Comparison of ENCODE assay signal across 13 cellular contexts in genomic region chr3:37291275-37291700, GRCh38. TPM values are rescaled to one million over a fixed set of nuclear protein-coding genes. Genes with fewer than 3 reads are reported as not detected.
DNase-seq lines count a peak whose midpoint lies in the region; ATAC-seq, FAIRE-seq and TF ChIP-seq lines count a peak whose summit lies in the region.
"Had no signal": no experiment of that assay in that cellular context is flagged by ENCODE, and none has a peak within 500 bp of the region (broad histone marks: within the 10 kb centered on the region; RNA-seq: fewer than 3 reads in every experiment).

No MANE protein-coding gene starts in this region.

- H3F3A ChIP-seq in SK-N-SH (replicated peaks; ENCODE audit: insufficient read depth), result peaks cover 36% of the 10 kb centered on the region

- TF ChIP-seq EP300 in SK-N-SH (IDR thresholded peaks at IDR 0.05; ENCODE audit: borderline replicate concordance in 1 of 2, low read depth in 1 of 2, low read length in 1 of 2), result no peak

- peak; percentile 18 for DNase-seq in H54 (ENCODE audit: insufficient read length, low spot score)
- DNase-seq in SK-N-SH, result no peak
- peak; percentile 90 for DNase-seq in fibroblast of peridontal ligament (ENCODE audit: extremely low read depth)
- no peak for DNase-seq in gastrocnemius medialis
- DNase-seq in activated CD4-positive, alpha-beta T cell treated with anti-CD3 and anti-CD28 coated beads, Interleukin-2, amount 50 U/mL, for 4 hours, result no peak
- no peak for DNase-seq in cortex of kidney (lab: John Stamatoyannopoulos, UW)
- DNase-seq in KBM-7, result no peak
- DNase-seq: activated B cell treated with CpG ODN at 0.5 μM for 24 hours; activated gamma-delta T cell; effector CD4-positive, alpha-beta T cell; NCI-H1930; tibial artery had no signal

- TF ChIP-seq POLR2A in H54 (IDR thresholded peaks at IDR 0.05; ENCODE audit: low read depth, low read length) (no peak), gastrocnemius medialis (IDR thresholded peaks at IDR 0.05) (no peak)

- no peaks in the 10 kb centered on the region for H3K9me3 Mint-ChIP-seq in stimulated activated memory B cell treated with anti-CD40 and anti-IgM and Interleukin-4, amounts not matched to agents 10 μg/mL and 1 μg/mL and 100 μg/mL, for 72 hours
- H3K9me3 Mint-ChIP-seq: activated B cell treated with CpG ODN at 0.5 μM for 24 hours had no signal

- POLR2A ChIA-PET in SK-N-SH (lab: Yijun Ruan, JAX), result no interaction called here

- peak; percentile 91 for FAIRE-seq in H54 (lab: Jason Lieb, UNC)

- H3K9ac ChIP-seq in SK-N-SH, result peak overlapping the region; percentile 48; the same call in 1 of the 2 replicates

- H3K4me3 Mint-ChIP-seq in stimulated activated memory B cell treated with anti-CD40 and anti-IgM and Interleukin-4, amounts not matched to agents 10 μg/mL and 1 μg/mL and 100 μg/mL, for 72 hours, result no peak overlapping the region
- H3K4me3 Mint-ChIP-seq: activated B cell treated with CpG ODN at 0.5 μM for 24 hours had no signal

- CTCF ChIA-PET in SK-N-SH (lab: Yijun Ruan, JAX), result no interaction called here

- in situ Hi-C loops in gastrocnemius medialis (cut with MboI; ENCODE audit: low sequenced_read_pairs in 4 of 4) (no loop called here), KBM-7 (cut with MboI; ENCODE audit: low pct_unique_long_range_greater_than_20kb, low sequenced_read_pairs) (no loop called here)

- peak; percentile 47 to 69 for ATAC-seq in gastrocnemius medialis
- ATAC-seq in stimulated activated memory B cell treated with anti-CD40 and anti-IgM and Interleukin-4, amounts not matched to agents 10 μg/mL and 1 μg/mL and 100 μg/mL, for 72 hours, result no peak

- peaks cover 0 to 41% of the 10 kb centered on the region in 2 experiments; a peak in 3 of 4 replicates for H3K4me1 ChIP-seq in SK-N-SH (ENCODE audit: control insufficient read depth in 1 of 2, insufficient read depth in 2 of 2, low read depth in 1 of 2, low read length in 1 of 2)
- peaks cover 0 to 9% of the 10 kb centered on the region in 2 donors for H3K4me1 ChIP-seq in gastrocnemius medialis
- H3K4me1 ChIP-seq: tibial artery had no signal

- H3K9me3 ChIP-seq in SK-N-SH, result no peaks in the 10 kb centered on the region
- no peaks in the 10 kb centered on the region for H3K9me3 ChIP-seq in gastrocnemius medialis
- H3K9me3 ChIP-seq: tibial artery had no signal

- H3K27ac Mint-ChIP-seq in stimulated activated memory B cell treated with anti-CD40 and anti-IgM and Interleukin-4, amounts not matched to agents 10 μg/mL and 1 μg/mL and 100 μg/mL, for 72 hours, result no peak overlapping the region
- H3K27ac Mint-ChIP-seq: activated B cell treated with CpG ODN at 0.5 μM for 24 hours had no signal

- no peak overlapping the region for H2AFZ ChIP-seq in SK-N-SH (ENCODE audit: low read depth)

- H3K27ac ChIP-seq in SK-N-SH (ENCODE audit: low read depth in 2 of 2, low read length in 1 of 2) (peak overlapping the region; percentile 17 to 87; a peak in 3 of 4 replicates), gastrocnemius medialis (peak overlapping the region in 2 of 4 donors; percentile 4 to 44)
- H3K27ac ChIP-seq: tibial artery had no signal

- H3K4me1 Mint-ChIP-seq in stimulated activated memory B cell treated with anti-CD40 and anti-IgM and Interleukin-4, amounts not matched to agents 10 μg/mL and 1 μg/mL and 100 μg/mL, for 72 hours, result peaks cover 7% of the 10 kb centered on the region
- H3K4me1 Mint-ChIP-seq: activated B cell treated with CpG ODN at 0.5 μM for 24 hours had no signal

- H3K36me3 ChIP-seq in SK-N-SH (replicated peaks in 1 of 2; ENCODE audit: control insufficient read depth in 1 of 2, insufficient read depth in 2 of 2, low read length in 1 of 2), result peaks cover 26 to 40% of the 10 kb centered on the region in 2 experiments
- peaks cover 0 to 53% of the 10 kb centered on the region in 2 donors for H3K36me3 ChIP-seq in gastrocnemius medialis

- H3K4me2 ChIP-seq in SK-N-SH, result peak overlapping the region; percentile 40; the same call in 1 of the 2 replicates

- WGBS in SK-N-SH (ENCODE audit: low lambda C conversion rate), result 3% methylated on average over 1 of the region's 1 CpG

- H3K36me3 Mint-ChIP-seq in stimulated activated memory B cell treated with anti-CD40 and anti-IgM and Interleukin-4, amounts not matched to agents 10 μg/mL and 1 μg/mL and 100 μg/mL, for 72 hours, result peaks cover 60% of the 10 kb centered on the region

- TF ChIP-seq CTCF in SK-N-SH (IDR thresholded peaks at IDR 0.05), result no peak
- TF ChIP-seq CTCF in gastrocnemius medialis (IDR thresholded peaks at IDR 0.05 in 4 of 5, conservative IDR thresholded peaks at IDR 0.05 in 1 of 5), result no peak

- H3K4me3 ChIP-seq in SK-N-SH (ENCODE audit: low read depth in 2 of 2, low read length in 1 of 2), result no peak overlapping the region
- no peak overlapping the region for H3K4me3 ChIP-seq in gastrocnemius medialis
- H3K4me3 ChIP-seq: tibial artery had no signal

- H4K20me1 ChIP-seq in SK-N-SH (ENCODE audit: insufficient read depth), result no peaks in the 10 kb centered on the region

- no peaks in the 10 kb centered on the region for H3K27me3 ChIP-seq in SK-N-SH (ENCODE audit: insufficient read depth)
- H3K27me3 ChIP-seq in gastrocnemius medialis, result no peaks in the 10 kb centered on the region
- H3K27me3 ChIP-seq: tibial artery had no signal

- no peaks in the 10 kb centered on the region for H3K27me3 Mint-ChIP-seq in stimulated activated memory B cell treated with anti-CD40 and anti-IgM and Interleukin-4, amounts not matched to agents 10 μg/mL and 1 μg/mL and 100 μg/mL, for 72 hours
- H3K27me3 Mint-ChIP-seq: activated B cell treated with CpG ODN at 0.5 μM for 24 hours had no signal

- no peaks in the 10 kb centered on the region for H3K9me2 ChIP-seq in SK-N-SH

- intact Hi-C loops in gastrocnemius medialis (cut with DNase I; ENCODE audit: low total_unique reads), result no loop called here

- peaks cover 11% of the 10 kb centered on the region; the same call in 1 of the 2 replicates for H3K79me2 ChIP-seq in SK-N-SH (ENCODE audit: insufficient read depth)

- TF ChIP-seq RAD21 in SK-N-SH (IDR thresholded peaks at IDR 0.05; ENCODE audit: low read length), result no peak

TF ChIP-seq in SK-N-SH, 30 proteins besides CTCF, POLR2A, EP300 and RAD21:
- TF ChIP-seq MAX (IDR thresholded peaks at IDR 0.05; ENCODE audit: low read depth), result peak; percentile 66
- TF ChIP-seq FOSL2 (IDR thresholded peaks at IDR 0.05; ENCODE audit: borderline replicate concordance, low read depth), result peak; percentile 70; the same call in 1 of the 2 replicates
- no peak for TF ChIP-seq RCOR1 (IDR thresholded peaks at IDR 0.05; ENCODE audit: low read length)
- peak; percentile 66 for TF ChIP-seq USF1 (IDR thresholded peaks at IDR 0.05; ENCODE audit: borderline replicate concordance, low read depth)
- peak; percentile 17; the same call in 1 of the 2 replicates for TF ChIP-seq FOXM1 (IDR thresholded peaks at IDR 0.05; ENCODE audit: low read depth)
- no peak for TF ChIP-seq USF2 (IDR thresholded peaks at IDR 0.05; ENCODE audit: borderline replicate concordance, low read depth, low read length)
- TF ChIP-seq NFIC (IDR thresholded peaks at IDR 0.05; ENCODE audit: borderline replicate concordance), result peak; percentile 34; the same call in 1 of the 2 replicates
- TF ChIP-seq JUND (IDR thresholded peaks at IDR 0.05), result peak; percentile 45
- no peak for TF ChIP-seq PBX3 (IDR thresholded peaks at IDR 0.05)
- TF ChIP-seq TCF12 (IDR thresholded peaks at IDR 0.05), result peak; percentile 59

RNA-seq across cellular contexts. Expression of gene GOLGA4, which starts 48.2 kb away (rescaled TPM):
- polyA plus RNA-seq in SK-N-SH (2012; rRNA removed), result 5.4 and 6.8 TPM in 2 replicates
- polyA plus RNA-seq in SK-N-SH (2012; cell fraction: cytosol; rRNA removed), result 8.6 and 13.1 TPM in 2 replicates
- 4.0 and 7.2 TPM in 2 replicates for polyA plus RNA-seq in SK-N-SH (2012; cell fraction: nucleus; rRNA removed)
- 100 to 1,000 TPM; 233 to 357 (median 269) TPM for total RNA-seq in gastrocnemius medialis

Comparison
In these comparisons a context has a peak if more than half of its experiments do, and no peak if none do; other contexts are left out.
1. DNase-seq: peak in H54 (single experiment) and fibroblast of peridontal ligament (single experiment); none in SK-N-SH (single experiment), gastrocnemius medialis (0 of 2), activated CD4-positive, alpha-beta T cell treated with anti-CD3 and anti-CD28 coated beads, Interleukin-2, amount 50 U/mL, for 4 hours (0 of 2), cortex of kidney (single experiment) and KBM-7 (single experiment).